8 cellular contexts compared by ENCODE assay signal in the genomic region with DNA sequence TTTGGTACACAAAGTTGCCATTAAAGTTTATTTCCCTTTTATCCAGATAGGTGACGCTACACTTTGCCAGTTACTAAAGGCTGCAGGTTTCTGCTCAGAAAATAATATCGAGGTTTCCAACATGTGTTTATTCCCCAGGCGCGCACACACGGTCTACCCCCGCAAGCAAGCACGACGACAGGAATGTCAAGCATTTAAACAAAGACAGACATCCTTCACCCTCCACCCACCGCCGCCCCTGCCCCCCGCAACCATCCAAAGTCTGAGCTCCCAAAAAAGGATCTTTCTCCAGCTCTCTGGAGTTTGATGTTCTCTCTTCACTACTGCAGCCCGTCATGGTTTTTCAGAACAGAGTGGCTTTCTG. TPM values are rescaled to one million over a fixed set of nuclear protein-coding genes. Genes with fewer than 3 reads are reported as not detected.
A peak's percentile ranks its signal among the peaks of the same experiment; 100 is the strongest.
DNase-seq lines count a peak whose midpoint lies in the region; ATAC-seq lines count a peak whose summit lies in the region.

No MANE protein-coding gene starts in this region.

- ATAC-seq in activated T-helper 17 cell treated with anti-CD3 and anti-CD28 coated beads, Interleukin-2, amount 50 U/mL, for 72 hours (replicated peaks), result no peak
- no peak for ATAC-seq in HG02642 (IDR thresholded peaks at IDR 0.05; ENCODE audit: poor library complexity, unreplicated experiment)
- no peak for ATAC-seq in GM21447 (IDR thresholded peaks at IDR 0.05; ENCODE audit: unreplicated experiment)

- no peaks in the 10 kb centered on the region for H3K9me3 ChIP-seq in iPS-15b (ENCODE audit: control insufficient read depth, insufficient read depth, low read length)

- H3K4me1 Mint-ChIP-seq in T-helper 1 cell treated with Interleukin-12 subunit alpha and Interleukin-12 subunit beta and Interleukin-4 antibody, amounts not matched to agents 30 μg/mL and 1 μg/mL, for 36 hours (ENCODE audit: low read depth), result peaks cover 20% of the 10 kb centered on the region
- H3K4me1 Mint-ChIP-seq in activated T-helper 17 cell treated with anti-CD3 and anti-CD28 coated beads, Interleukin-2, amount 50 U/mL, for 72 hours, result peaks cover 4% of the 10 kb centered on the region

- H3K9ac ChIP-seq in iPS-15b (ENCODE audit: low read depth, low read length), result peak overlapping the region; percentile 8

- peaks cover 34% of the 10 kb centered on the region for H3K27me3 ChIP-seq in iPS-15b (ENCODE audit: control insufficient read depth, insufficient read depth, low read length)

- H3K4me3 Mint-ChIP-seq in T-helper 1 cell treated with Interleukin-12 subunit alpha and Interleukin-12 subunit beta and Interleukin-4 antibody, amounts not matched to agents 30 μg/mL and 1 μg/mL, for 36 hours, result no peak overlapping the region
- peak overlapping the region; percentile 53 for H3K4me3 Mint-ChIP-seq in activated T-helper 17 cell treated with anti-CD3 and anti-CD28 coated beads, Interleukin-2, amount 50 U/mL, for 72 hours

- H3K36me3 ChIP-seq in iPS-15b (ENCODE audit: control insufficient read depth, insufficient read depth, low read length), result no peaks in the 10 kb centered on the region

- peak overlapping the region; percentile 68 for H3K27ac Mint-ChIP-seq in T-helper 1 cell treated with Interleukin-12 subunit alpha and Interleukin-12 subunit beta and Interleukin-4 antibody, amounts not matched to agents 30 μg/mL and 1 μg/mL, for 36 hours
- no peak overlapping the region for H3K27ac Mint-ChIP-seq in activated T-helper 17 cell treated with anti-CD3 and anti-CD28 coated beads, Interleukin-2, amount 50 U/mL, for 72 hours

- H3K4me3 ChIP-seq in iPS-15b (ENCODE audit: low read depth, low read length), result peak overlapping the region; percentile 92

- peaks cover 5% of the 10 kb centered on the region for H3K4me1 ChIP-seq in iPS-15b (ENCODE audit: control insufficient read depth, insufficient read depth, low read length)

- H3K27me3 Mint-ChIP-seq in T-helper 1 cell treated with Interleukin-12 subunit alpha and Interleukin-12 subunit beta and Interleukin-4 antibody, amounts not matched to agents 30 μg/mL and 1 μg/mL, for 36 hours (ENCODE audit: low read depth), result peaks cover 63% of the 10 kb centered on the region
- H3K27me3 Mint-ChIP-seq in activated T-helper 17 cell treated with anti-CD3 and anti-CD28 coated beads, Interleukin-2, amount 50 U/mL, for 72 hours, result peaks cover 36% of the 10 kb centered on the region

- H3K36me3 Mint-ChIP-seq in T-helper 1 cell treated with Interleukin-12 subunit alpha and Interleukin-12 subunit beta and Interleukin-4 antibody, amounts not matched to agents 30 μg/mL and 1 μg/mL, for 36 hours (ENCODE audit: low read depth), result peaks cover 4% of the 10 kb centered on the region
- H3K36me3 Mint-ChIP-seq in activated T-helper 17 cell treated with anti-CD3 and anti-CD28 coated beads, Interleukin-2, amount 50 U/mL, for 72 hours (ENCODE audit: low read depth), result peaks cover 7% of the 10 kb centered on the region

- peaks cover 11% of the 10 kb centered on the region for H3K9me3 Mint-ChIP-seq in T-helper 1 cell treated with Interleukin-12 subunit alpha and Interleukin-12 subunit beta and Interleukin-4 antibody, amounts not matched to agents 30 μg/mL and 1 μg/mL, for 36 hours
- no peaks in the 10 kb centered on the region for H3K9me3 Mint-ChIP-seq in activated T-helper 17 cell treated with anti-CD3 and anti-CD28 coated beads, Interleukin-2, amount 50 U/mL, for 72 hours

- DNase-seq in T-helper 1 cell, result no peak
- DNase-seq in superior temporal gyrus (ENCODE audit: extremely low spot score), result peak; percentile 37
- no peak for DNase-seq in LoVo (ENCODE audit: low spot score)

RNA-seq across cellular contexts. Expression of a gene that starts 1.3 kb away (rescaled TPM):
- total RNA-seq in activated T-helper 17 cell treated with anti-CD3 and anti-CD28 coated beads, Interleukin-2, amount 50 U/mL, for 72 hours, result not detected
